In genomic region chr1:178724734-178725602, GRCh38 we compare ENCODE assay signal across 8 cellular contexts. TPM values are rescaled to one million over a fixed set of nuclear protein-coding genes. Genes with fewer than 3 reads are reported as not detected.
DNase-seq lines count a peak whose midpoint lies in the region; ATAC-seq and TF ChIP-seq lines count a peak whose summit lies in the region.

Gene RALGPS2 (plus strand): TSS chr1:178725244. CDS start chr1:178776765, 51,521 bp downstream.

- no peaks in the 10 kb centered on the region for H3K9me3 Mint-ChIP-seq in type B pancreatic cell

- H3K4me3 ChIP-seq in SK-N-SH (ENCODE audit: low read depth in 2 of 2, low read length in 1 of 2) = peak within 1 kb of the TSS; percentile 89 to 96
- H3K4me3 ChIP-seq in parathyroid adenoma (ENCODE audit: low read depth, low read length) = peak within 1 kb of the TSS; percentile 79

- no peaks in the 10 kb centered on the region for H3K27me3 Mint-ChIP-seq in type B pancreatic cell

- H3K4me1 Mint-ChIP-seq in type B pancreatic cell (ENCODE audit: unreplicated experiment) = peaks cover 33% of the 10 kb centered on the region

- CTCF ChIA-PET in SK-N-SH (lab: Yijun Ruan, JAX) = interaction anchor here (0.8 to 3.2 kb wide), 5 partner anchors 9 to 182 kb away, joined by 3 to 13 read pairs (median 3); no protein-coding TSS in a partner anchor

- TF ChIP-seq RAD21 in SK-N-SH (IDR thresholded peaks at IDR 0.05; ENCODE audit: low read length) = no peak

- POLR2A ChIA-PET in SK-N-SH (lab: Yijun Ruan, JAX) = interaction anchor here (0.7 to 2.1 kb wide), 5 partner anchors 21 to 580 kb away, joined by 3 to 14 read pairs (median 4); no protein-coding TSS in a partner anchor

- TF ChIP-seq CTCF in SK-N-SH (IDR thresholded peaks at IDR 0.05) (no peak), parathyroid adenoma (IDR thresholded peaks at IDR 0.05) (no peak), type B pancreatic cell (conservative IDR thresholded peaks at IDR 0.05) (no peak)

- peak within 1 kb of the TSS; percentile 92 for H3K4me3 Mint-ChIP-seq in type B pancreatic cell

- no peaks in the 10 kb centered on the region for H3K9me2 ChIP-seq in SK-N-SH

- ATAC-seq in GM21723 (IDR thresholded peaks at IDR 0.05; ENCODE audit: unreplicated experiment) (peak; percentile 64), Right ventricle myocardium inferior (peak; percentile 95)

- TF ChIP-seq EP300 in SK-N-SH (IDR thresholded peaks at IDR 0.05; ENCODE audit: borderline replicate concordance in 1 of 2, low read depth in 1 of 2, low read length in 1 of 2) = no peak

- H3K36me3 ChIP-seq in KOPT-K1 (ENCODE audit: insufficient read depth, low read length) = no peaks in the 10 kb centered on the region
- H3K36me3 ChIP-seq in SK-N-SH (replicated peaks in 1 of 2; ENCODE audit: control insufficient read depth in 1 of 2, insufficient read depth in 2 of 2, low read length in 1 of 2) = peaks cover 0 to 6% of the 10 kb centered on the region in 2 experiments
- no peaks in the 10 kb centered on the region for H3K36me3 ChIP-seq in parathyroid adenoma (ENCODE audit: control insufficient read depth, insufficient read depth, low read length)

- intact Hi-C loops in Right ventricle myocardium inferior (cut with DNase I) = loop anchor here (10.0 kb wide), 1 partner anchor 180 kb away; no protein-coding TSS in a partner anchor

- H3K9ac ChIP-seq in SK-N-SH (peak within 1 kb of the TSS; percentile 77), parathyroid adenoma (no peak within 1 kb of the TSS)

- H3K4me2 ChIP-seq in SK-N-SH = peak within 1 kb of the TSS; percentile 80
- peak within 1 kb of the TSS; percentile 76 for H3K4me2 ChIP-seq in parathyroid adenoma (ENCODE audit: low read length)

- no peaks in the 10 kb centered on the region for H3K27me3 ChIP-seq in SK-N-SH (ENCODE audit: insufficient read depth)
- no peaks in the 10 kb centered on the region for H3K27me3 ChIP-seq in parathyroid adenoma (ENCODE audit: control insufficient read depth, insufficient read depth, low read length)

- peak within 1 kb of the TSS; percentile 93 for H3K27ac Mint-ChIP-seq in type B pancreatic cell

- H3K79me2 ChIP-seq in SK-N-SH (ENCODE audit: insufficient read depth) (peaks cover 41% of the 10 kb centered on the region), parathyroid adenoma (no peaks in the 10 kb centered on the region)

- DNase-seq in Daoy (ENCODE audit: low read depth) (peak; percentile 87), SK-N-SH (peak; percentile 96), Right ventricle myocardium inferior (ENCODE audit: missing footprints) (peak; percentile 85), type B pancreatic cell (ENCODE audit: extremely low spot score, unreplicated experiment) (peak; percentile 76)
- peak; percentile 32 for DNase-seq in activated naive CD8-positive, alpha-beta T cell treated with anti-CD3 and anti-CD28 coated beads, Interleukin-2, amount 50 U/mL, for 16 hours (ENCODE audit: low read depth, low spot score)

- H2AFZ ChIP-seq in SK-N-SH (ENCODE audit: low read depth) (peak within 1 kb of the TSS; percentile 77), parathyroid adenoma (peak within 1 kb of the TSS; percentile 94)

- peaks cover 17% of the 10 kb centered on the region for H3F3A ChIP-seq in SK-N-SH (replicated peaks; ENCODE audit: insufficient read depth)

- WGBS in SK-N-SH (ENCODE audit: low lambda C conversion rate) = 13% methylated on average over 15 of the region's 110 CpGs

- no peaks in the 10 kb centered on the region for H4K20me1 ChIP-seq in SK-N-SH (ENCODE audit: insufficient read depth)

- peak within 1 kb of the TSS; percentile 58 for H3K27ac ChIP-seq in KOPT-K1 (ENCODE audit: low read depth, low read length, poor library complexity, severe bottlenecking)
- H3K27ac ChIP-seq in SK-N-SH (ENCODE audit: low read depth in 2 of 2, low read length in 1 of 2) = peak within 1 kb of the TSS; percentile 68 to 87
- peak within 1 kb of the TSS; percentile 69 for H3K27ac ChIP-seq in parathyroid adenoma

- H3K4me1 ChIP-seq in SK-N-SH (ENCODE audit: control insufficient read depth in 1 of 2, insufficient read depth in 2 of 2, low read depth in 1 of 2, low read length in 1 of 2) (peaks cover 0 to 13% of the 10 kb centered on the region in 2 experiments; a peak in 3 of 4 replicates), parathyroid adenoma (peaks cover 4% of the 10 kb centered on the region)

- H3K9me3 ChIP-seq in KOPT-K1 (ENCODE audit: insufficient read depth, low read length, poor library complexity, severe bottlenecking) = no peaks in the 10 kb centered on the region
- H3K9me3 ChIP-seq in SK-N-SH = no peaks in the 10 kb centered on the region
- no peaks in the 10 kb centered on the region for H3K9me3 ChIP-seq in parathyroid adenoma (ENCODE audit: control insufficient read depth, low read length)

- peaks cover 5% of the 10 kb centered on the region for H3K36me3 Mint-ChIP-seq in type B pancreatic cell

TF ChIP-seq in SK-N-SH, 30 proteins besides CTCF, POLR2A, EP300 and RAD21:
- no peak for TF ChIP-seq JUND (IDR thresholded peaks at IDR 0.05)
- TF ChIP-seq SMC3 (IDR thresholded peaks at IDR 0.05; ENCODE audit: low read depth, low read length) = no peak
- peak; percentile 48 for TF ChIP-seq NRF1 (IDR thresholded peaks at IDR 0.05; ENCODE audit: low read depth, low read length)
- TF ChIP-seq MXI1 (IDR thresholded peaks at IDR 0.05; ENCODE audit: low read depth, low read length) = peak; percentile 16; the same call in 1 of the 2 replicates
- TF ChIP-seq RFX5 (IDR thresholded peaks at IDR 0.05; ENCODE audit: low read length) = no peak
- TF ChIP-seq POLR2AphosphoS5 (IDR thresholded peaks at IDR 0.05; ENCODE audit: low read depth, low read length) = peak; percentile 31
- TF ChIP-seq EZH2phosphoT487 (IDR thresholded peaks at IDR 0.05; ENCODE audit: borderline replicate concordance, low read depth) = no peak
- TF ChIP-seq TCF12 (IDR thresholded peaks at IDR 0.05) = no peak

RNA-seq across cellular contexts. Expression of gene RALGPS2, which starts in this region (rescaled TPM):
- total RNA-seq in Daoy (2014; rRNA removed; shearing (Covaris generic)) = 5.5 and 17.5 TPM in 2 replicates
- polyA plus RNA-seq in SK-N-SH (2012; rRNA removed) = 5.1 and 8.2 TPM in 2 replicates
- 7.0 and 7.4 TPM in 2 replicates for polyA plus RNA-seq in SK-N-SH (2012; cell fraction: cytosol; rRNA removed)
- 10.8 and 12.0 TPM in 2 replicates for polyA plus RNA-seq in SK-N-SH (2012; cell fraction: nucleus; rRNA removed)
- total RNA-seq in Right ventricle myocardium inferior (14.4 TPM), type B pancreatic cell (ENCODE audit: low replicate concordance) (47.2 and 47.8 TPM in 2 replicates)

Comparison
In these comparisons a context has a peak if more than half of its experiments do, and no peak if none do; other contexts are left out.
1. Peak in every context shown above with its lines: DNase-seq, ATAC-seq, H3K4me3 ChIP-seq and H3K27ac ChIP-seq.
2. DNase-seq: peak in every context shown above with its lines; median percentile 96 in SK-N-SH; 87 in Daoy; 85 in Right ventricle myocardium inferior; 76 in type B pancreatic cell; 32 in activated naive CD8-positive, alpha-beta T cell treated with anti-CD3 and anti-CD28 coated beads, Interleukin-2, amount 50 U/mL, for 16 hours.